Comparison of ENCODE assay signal across 1 cellular context in the genomic region with DNA sequence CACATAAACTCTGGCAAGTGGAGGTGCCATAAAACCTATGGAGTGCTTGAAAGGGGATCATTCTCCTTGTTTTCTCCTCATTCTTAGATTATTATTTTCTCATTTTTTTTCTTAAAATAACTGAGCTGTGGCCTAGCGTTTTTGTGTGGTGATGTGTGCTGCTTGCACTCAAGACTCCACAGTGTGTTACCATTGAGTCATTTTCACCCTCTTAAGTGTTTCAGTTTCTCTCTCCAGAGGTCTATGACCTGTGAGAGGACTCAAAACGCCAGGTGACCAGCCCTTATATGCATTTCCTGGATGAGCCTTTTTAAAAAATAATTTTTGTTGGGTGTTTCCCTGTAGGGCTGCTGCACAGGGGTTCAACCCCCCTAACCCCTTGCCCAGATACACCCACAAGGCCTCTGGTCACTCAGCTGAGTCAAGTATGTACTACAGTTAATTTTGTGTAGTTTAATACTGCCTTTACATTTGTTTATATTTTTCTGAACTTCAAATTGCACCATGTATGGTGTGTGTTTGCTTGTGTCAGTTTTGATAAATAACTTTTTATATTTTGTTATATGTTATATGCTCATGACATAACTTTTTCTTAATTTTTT.
TF ChIP-seq lines count a peak whose summit lies in the region.

No MANE protein-coding gene starts in this region.

TF ChIP-seq in GM12878, 131 proteins besides CTCF, POLR2A, EP300 and RAD21 (continues in another document):
- TF ChIP-seq, protein P1, sequence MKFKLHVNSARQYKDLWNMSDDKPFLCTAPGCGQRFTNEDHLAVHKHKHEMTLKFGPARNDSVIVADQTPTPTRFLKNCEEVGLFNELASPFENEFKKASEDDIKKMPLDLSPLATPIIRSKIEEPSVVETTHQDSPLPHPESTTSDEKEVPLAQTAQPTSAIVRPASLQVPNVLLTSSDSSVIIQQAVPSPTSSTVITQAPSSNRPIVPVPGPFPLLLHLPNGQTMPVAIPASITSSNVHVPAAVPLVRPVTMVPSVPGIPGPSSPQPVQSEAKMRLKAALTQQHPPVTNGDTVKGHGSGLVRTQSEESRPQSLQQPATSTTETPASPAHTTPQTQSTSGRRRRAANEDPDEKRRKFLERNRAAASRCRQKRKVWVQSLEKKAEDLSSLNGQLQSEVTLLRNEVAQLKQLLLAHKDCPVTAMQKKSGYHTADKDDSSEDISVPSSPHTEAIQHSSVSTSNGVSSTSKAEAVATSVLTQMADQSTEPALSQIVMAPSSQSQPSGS (IDR thresholded peaks at IDR 0.05; ENCODE audit: low read length): peak; percentile 87
- TF ChIP-seq, protein P2, sequence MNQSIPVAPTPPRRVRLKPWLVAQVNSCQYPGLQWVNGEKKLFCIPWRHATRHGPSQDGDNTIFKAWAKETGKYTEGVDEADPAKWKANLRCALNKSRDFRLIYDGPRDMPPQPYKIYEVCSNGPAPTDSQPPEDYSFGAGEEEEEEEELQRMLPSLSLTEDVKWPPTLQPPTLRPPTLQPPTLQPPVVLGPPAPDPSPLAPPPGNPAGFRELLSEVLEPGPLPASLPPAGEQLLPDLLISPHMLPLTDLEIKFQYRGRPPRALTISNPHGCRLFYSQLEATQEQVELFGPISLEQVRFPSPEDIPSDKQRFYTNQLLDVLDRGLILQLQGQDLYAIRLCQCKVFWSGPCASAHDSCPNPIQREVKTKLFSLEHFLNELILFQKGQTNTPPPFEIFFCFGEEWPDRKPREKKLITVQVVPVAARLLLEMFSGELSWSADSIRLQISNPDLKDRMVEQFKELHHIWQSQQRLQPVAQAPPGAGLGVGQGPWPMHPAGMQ (IDR thresholded peaks at IDR 0.05; ENCODE audit: borderline replicate concordance): no peak
- peak; percentile 56; the same call in 1 of the 2 replicates for TF ChIP-seq RELB (IDR thresholded peaks at IDR 0.05; ENCODE audit: low read depth)
- TF ChIP-seq ETV6 (conservative IDR thresholded peaks at IDR 0.05 in 1 of 2, IDR thresholded peaks at IDR 0.05 in 1 of 2; ENCODE audit: borderline replicate concordance in 1 of 2, low read depth in 1 of 2): peak in 1 of 2 experiments; percentile 59; a peak in 2 of 4 replicates
- TF ChIP-seq CREM (IDR thresholded peaks at IDR 0.05; ENCODE audit: low read depth): 0 out of 2 replicates have a peak, but pooled peaks have one; percentile 37
- TF ChIP-seq IRF4 (IDR thresholded peaks at IDR 0.05; ENCODE audit: low read depth, low read length): peak; percentile 75
- TF ChIP-seq, protein P3, sequence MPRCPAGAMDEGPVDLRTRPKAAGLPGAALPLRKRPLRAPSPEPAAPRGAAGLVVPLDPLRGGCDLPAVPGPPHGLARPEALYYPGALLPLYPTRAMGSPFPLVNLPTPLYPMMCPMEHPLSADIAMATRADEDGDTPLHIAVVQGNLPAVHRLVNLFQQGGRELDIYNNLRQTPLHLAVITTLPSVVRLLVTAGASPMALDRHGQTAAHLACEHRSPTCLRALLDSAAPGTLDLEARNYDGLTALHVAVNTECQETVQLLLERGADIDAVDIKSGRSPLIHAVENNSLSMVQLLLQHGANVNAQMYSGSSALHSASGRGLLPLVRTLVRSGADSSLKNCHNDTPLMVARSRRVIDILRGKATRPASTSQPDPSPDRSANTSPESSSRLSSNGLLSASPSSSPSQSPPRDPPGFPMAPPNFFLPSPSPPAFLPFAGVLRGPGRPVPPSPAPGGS (IDR thresholded peaks at IDR 0.05; ENCODE audit: borderline replicate concordance, insufficient read depth, low read depth, low read length, poor library complexity, severe bottlenecking): peak; percentile 45
- TF ChIP-seq MEF2A (IDR thresholded peaks at IDR 0.05; ENCODE audit: insufficient read depth, low read depth, low read length): 0 out of 2 replicates have a peak, but pooled peaks have one; percentile 53
- peak; percentile 58; the same call in 1 of the 2 replicates for TF ChIP-seq MTA2 (IDR thresholded peaks at IDR 0.05; ENCODE audit: low read depth)
- TF ChIP-seq MLLT1 (IDR thresholded peaks at IDR 0.05): peak; percentile 82; the same call in 1 of the 2 replicates
- no peak for TF ChIP-seq POLR2AphosphoS2 (IDR thresholded peaks at IDR 0.05; ENCODE audit: low read depth, low read length)
- peak; percentile 77 for TF ChIP-seq RUNX3 (IDR thresholded peaks at IDR 0.05; ENCODE audit: low read length)
- TF ChIP-seq USF2 (IDR thresholded peaks at IDR 0.05; ENCODE audit: borderline replicate concordance, low read depth, low read length): peak; percentile 31; the same call in 1 of the 2 replicates
- no peak for TF ChIP-seq MAX (IDR thresholded peaks at IDR 0.05; ENCODE audit: low read depth, low read length)
- TF ChIP-seq STAT3 (IDR thresholded peaks at IDR 0.05; ENCODE audit: low read depth, low read length): 0 out of 2 replicates have a peak, but pooled peaks have one; percentile 12
- TF ChIP-seq MEF2B (IDR thresholded peaks at IDR 0.05; ENCODE audit: partially characterized antibody, poor library complexity, severe bottlenecking): peak; percentile 38
- peak; percentile 61; the same call in 1 of the 2 replicates for TF ChIP-seq TCF12 (IDR thresholded peaks at IDR 0.05; ENCODE audit: low read depth, low read length)
- TF ChIP-seq DPF2 (IDR thresholded peaks at IDR 0.05): peak; percentile 64
- no peak for TF ChIP-seq BRCA1 (IDR thresholded peaks at IDR 0.05; ENCODE audit: low read depth, low read length)
- TF ChIP-seq CREB1 (IDR thresholded peaks at IDR 0.05; ENCODE audit: low read depth): peak; percentile 66; the same call in 1 of the 2 replicates
- no peak for TF ChIP-seq NFYA (IDR thresholded peaks at IDR 0.05; ENCODE audit: borderline replicate concordance, low read depth, low read length)
- peak; percentile 81; the same call in 1 of the 2 replicates for TF ChIP-seq NFIC (IDR thresholded peaks at IDR 0.05; ENCODE audit: low read depth, low read length)
- TF ChIP-seq SRF (IDR thresholded peaks at IDR 0.05; ENCODE audit: low read depth in 2 of 2, low read length in 2 of 2): peak; percentile 82 to 98
- TF ChIP-seq IKZF2 (IDR thresholded peaks at IDR 0.05): 0 out of 4 replicates have a peak, but pooled peaks of 1 of the 2 experiments have one; percentile 23
- 0 out of 2 replicates have a peak, but pooled peaks have one; percentile 21 for TF ChIP-seq ZNF217 (IDR thresholded peaks at IDR 0.05)
- peak; percentile 76 for TF ChIP-seq PML (IDR thresholded peaks at IDR 0.05; ENCODE audit: low read length)
- peak; percentile 75 for TF ChIP-seq JUNB (IDR thresholded peaks at IDR 0.05)
- TF ChIP-seq ZBTB40 (IDR thresholded peaks at IDR 0.05; ENCODE audit: borderline replicate concordance): no peak
- no peak for TF ChIP-seq E2F8 (IDR thresholded peaks at IDR 0.05; ENCODE audit: low read depth, partially characterized antibody)
- peak; percentile 41; the same call in 1 of the 2 replicates for TF ChIP-seq TCF3 (IDR thresholded peaks at IDR 0.05; ENCODE audit: borderline replicate concordance, insufficient read depth, low read depth, low read length)
- peak; percentile 32 to 63; a peak in 2 of 4 replicates for TF ChIP-seq BHLHE40 (IDR thresholded peaks at IDR 0.05; ENCODE audit: borderline replicate concordance in 1 of 2, low read depth in 2 of 2, low read length in 1 of 2)
- peak; percentile 99 for TF ChIP-seq ELK1 (IDR thresholded peaks at IDR 0.05; ENCODE audit: low read depth, low read length)
- no peak for TF ChIP-seq SUPT20H (IDR thresholded peaks at IDR 0.05; ENCODE audit: borderline replicate concordance, control insufficient read depth, low read depth, low read length)
